In the genomic region with DNA sequence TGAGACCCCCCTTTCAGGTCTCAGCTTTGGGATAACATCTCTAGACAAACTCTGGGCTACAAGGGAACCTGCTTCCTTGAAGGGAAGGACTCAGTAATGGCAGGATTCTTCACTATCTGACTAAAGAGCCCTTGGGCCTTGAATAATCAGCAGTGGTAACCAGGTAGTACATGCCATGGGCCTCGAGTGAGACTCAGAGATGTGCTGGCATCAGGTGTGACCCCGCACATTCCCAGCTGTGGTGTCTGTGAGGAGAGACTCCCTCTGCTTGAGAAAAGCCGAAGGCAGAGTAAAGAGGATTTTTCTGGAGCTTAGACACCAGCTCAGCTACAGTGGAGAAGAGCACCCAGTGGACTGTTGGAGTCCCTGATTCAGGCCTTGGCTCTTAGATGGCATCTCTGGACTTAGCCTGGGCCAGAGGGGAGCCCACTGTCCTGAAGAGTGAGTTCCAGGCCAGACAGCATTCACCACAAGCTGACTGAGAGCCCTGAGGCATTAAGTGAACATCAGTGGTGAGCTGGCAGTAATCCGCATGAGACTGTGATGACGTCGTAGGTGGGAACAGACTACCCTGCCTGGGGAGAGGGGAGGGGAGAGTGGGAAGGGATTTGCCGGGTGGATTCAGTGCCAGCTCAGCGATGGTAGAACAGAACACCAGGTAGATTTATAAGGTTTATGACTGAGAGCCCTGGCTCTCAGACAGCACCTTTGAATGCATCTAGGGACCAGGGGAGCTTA, we compare ENCODE assay signal across 14 cellular contexts. TPM values are rescaled to one million over a fixed set of nuclear protein-coding genes. Genes with fewer than 3 reads are reported as not detected.
DNase-seq lines count a peak whose midpoint lies in the region; ATAC-seq, FAIRE-seq and TF ChIP-seq lines count a peak whose summit lies in the region.
"Had no signal": no experiment of that assay in that cellular context is flagged by ENCODE, and none has a peak within 500 bp of the region (broad histone marks: within the 10 kb centered on the region; RNA-seq: fewer than 3 reads in every experiment).

No MANE protein-coding gene starts in this region.

- WGBS in HepG2 (ENCODE audit: low lambda C conversion rate) = 73% methylated on average over 8 of the region's 8 CpGs
- 73% methylated on average over 4 of the region's 8 CpGs for WGBS in right lobe of liver (ENCODE audit: insufficient coverage, low coverage, low lambda C conversion rate, missing lambda C conversion rate)
- 31% methylated on average over 8 of the region's 8 CpGs for WGBS in smooth muscle cell (ENCODE audit: low lambda C conversion rate)

- CTCF ChIA-PET in HepG2 (lab: Yijun Ruan, JAX; ENCODE audit: low intra/inter-chr PET ratio, low total read pairs) = no interaction called here

- no peak for ATAC-seq in HepG2
- no peak for ATAC-seq in right lobe of liver
- ATAC-seq: Panc1, psoas muscle had no signal

- H3K79me2 ChIP-seq in HepG2 (ENCODE audit: insufficient read depth, low read length) (no peaks in the 10 kb centered on the region), smooth muscle cell (ENCODE audit: low read depth) (no peaks in the 10 kb centered on the region)

- H4K20me1 ChIP-seq in HepG2 (ENCODE audit: insufficient read depth, low read length) = no peaks in the 10 kb centered on the region
- no peaks in the 10 kb centered on the region for H4K20me1 ChIP-seq in smooth muscle cell (ENCODE audit: low read depth)

- peaks cover 54% of the 10 kb centered on the region for H3K4me1 ChIP-seq in HepG2 (ENCODE audit: insufficient read depth, low read length)
- peaks cover 0 to 20% (median 7%) of the 10 kb centered on the region in 4 donors for H3K4me1 ChIP-seq in right lobe of liver
- peaks cover 3% of the 10 kb centered on the region for H3K4me1 ChIP-seq in adipocyte (ENCODE audit: control insufficient read depth, insufficient read depth, low read length)
- H3K4me1 ChIP-seq in smooth muscle cell (ENCODE audit: low read depth) = peaks cover 7% of the 10 kb centered on the region
- H3K4me1 ChIP-seq: psoas muscle had no signal

- no peak overlapping the region for H2AFZ ChIP-seq in HepG2 (ENCODE audit: low read length)
- no peak overlapping the region for H2AFZ ChIP-seq in smooth muscle cell (ENCODE audit: low read depth)

- intact Hi-C loops in HepG2 (cut with micrococcal nuclease; ENCODE audit: unreplicated experiment) (loop anchor here (5.0 to 10.0 kb wide), 4 partner anchors 375 to 758 kb away; no protein-coding TSS in a partner anchor), right lobe of liver (cut with DNase I) (loop anchor here in 1 of 2 donors (10.0 kb wide), 1 partner anchor 535 kb away; no protein-coding TSS in a partner anchor)

- no peaks in the 10 kb centered on the region for H3F3A ChIP-seq in smooth muscle cell (ENCODE audit: low read depth)

- POLR2A ChIA-PET in HepG2 (lab: Yijun Ruan, JAX) = interaction anchor here (4.9 kb wide), 1 partner anchor 15 kb away, joined by 59 read pairs; no protein-coding TSS in a partner anchor

- H3K4me3 ChIP-seq in HepG2 (replicated peaks in 1 of 3; ENCODE audit: insufficient read depth in 1 of 3, low read depth in 2 of 3, low read length in 3 of 3) (no peak overlapping the region), right lobe of liver (no peak overlapping the region), adipocyte (ENCODE audit: low read length) (no peak overlapping the region), fibroblast of pulmonary artery (replicated peaks; ENCODE audit: low read depth, low read length) (no peak overlapping the region), smooth muscle cell (no peak overlapping the region)
- H3K4me3 ChIP-seq: psoas muscle had no signal

- no peaks in the 10 kb centered on the region for H3K27me3 ChIP-seq in HepG2 (ENCODE audit: control insufficient read depth in 1 of 2, insufficient read depth in 2 of 2, low read length in 2 of 2)
- H3K27me3 ChIP-seq in right lobe of liver = no peaks in the 10 kb centered on the region
- H3K27me3 ChIP-seq in adipocyte (replicated peaks; ENCODE audit: control insufficient read depth, insufficient read depth, low read length) = no peaks in the 10 kb centered on the region
- no peaks in the 10 kb centered on the region for H3K27me3 ChIP-seq in smooth muscle cell (ENCODE audit: low read depth)

- TF ChIP-seq CTCF in HepG2 (CRISPR knock-in tag; IDR thresholded peaks at IDR 0.05) (no peak), right lobe of liver (IDR thresholded peaks at IDR 0.05) (no peak), fibroblast of pulmonary artery (IDR thresholded peaks at IDR 0.05; ENCODE audit: low read length, missing control alignments) (no peak), smooth muscle cell (IDR thresholded peaks at IDR 0.05; ENCODE audit: borderline replicate concordance, insufficient read depth, poor library complexity, severe bottlenecking) (no peak)

- H3K36me3 ChIP-seq in HepG2 (replicated peaks in 1 of 2; ENCODE audit: control insufficient read depth in 1 of 2, insufficient read depth in 2 of 2, low read length in 2 of 2) (no peaks in the 10 kb centered on the region), right lobe of liver (no peaks in the 10 kb centered on the region), adipocyte (ENCODE audit: control insufficient read depth, insufficient read depth, low read length, severe bottlenecking) (no peaks in the 10 kb centered on the region), smooth muscle cell (ENCODE audit: low read depth) (no peaks in the 10 kb centered on the region)

- no peak overlapping the region for H3K9ac ChIP-seq in HepG2 (ENCODE audit: insufficient read depth, low read depth, low read length)
- H3K9ac ChIP-seq in adipocyte (ENCODE audit: low read length) = no peak overlapping the region
- peak overlapping the region; percentile 81 for H3K9ac ChIP-seq in smooth muscle cell (ENCODE audit: low read depth)

- TF ChIP-seq RAD21 in HepG2 (CRISPR knock-in tag; IDR thresholded peaks at IDR 0.05) = no peak

- in situ Hi-C loops in HepG2 (cut with HindIII; ENCODE audit: extremely low pct_ligation_motif_present, low pct_unique_long_range_greater_than_20kb) = loop anchor here (10.0 to 25.0 kb wide), 3 partner anchors 245 to 753 kb away; no protein-coding TSS in a partner anchor

- TF ChIP-seq POLR2A in HepG2 (IDR thresholded peaks at IDR 0.05; ENCODE audit: insufficient read depth in 1 of 2, low read depth in 2 of 2, low read length in 2 of 2) (no peak), right lobe of liver (IDR thresholded peaks at IDR 0.05) (no peak)

- no TSS peak for BruUV-seq in HepG2 (replicated peaks; lab: Mats Ljungman, UMichigan)

- no peak overlapping the region for H3K27ac ChIP-seq in HepG2 (ENCODE audit: extremely low read length, insufficient read depth, low read length)
- H3K27ac ChIP-seq in right lobe of liver = no peak overlapping the region
- H3K27ac ChIP-seq in smooth muscle cell (ENCODE audit: low read depth) = peak overlapping the region; percentile 90
- H3K27ac ChIP-seq: psoas muscle, VCaP had no signal

- no peak for TF ChIP-seq EP300 in HepG2 (IDR thresholded peaks at IDR 0.05; ENCODE audit: low read depth in 2 of 2, low read length in 2 of 2)
- TF ChIP-seq EP300 in HepG2 (CRISPR knock-in tag; IDR thresholded peaks at IDR 0.05; ENCODE audit: borderline replicate concordance) = no peak

- H3K9me3 ChIP-seq in HepG2 (ENCODE audit: low read length) = no peaks in the 10 kb centered on the region
- H3K9me3 ChIP-seq in right lobe of liver = no peaks in the 10 kb centered on the region
- no peaks in the 10 kb centered on the region for H3K9me3 ChIP-seq in adipocyte (ENCODE audit: control insufficient read depth, low read length)
- H3K9me3 ChIP-seq in smooth muscle cell (replicated peaks; ENCODE audit: low read depth) = no peaks in the 10 kb centered on the region
- H3K9me3 ChIP-seq: psoas muscle had no signal

- H3K4me2 ChIP-seq in HepG2 (ENCODE audit: low read depth, low read length) (no peak overlapping the region), smooth muscle cell (peak overlapping the region; percentile 34)

- no peak for FAIRE-seq in HepG2 (lab: Jason Lieb, UNC)
- FAIRE-seq: A204.1, colon had no signal

- DNase-seq in HepG2 (ENCODE audit: low spot score) (no peak), right lobe of liver (no peak), adipocyte (ENCODE audit: low read depth) (peak; percentile 74), fibroblast of pulmonary artery (ENCODE audit: low read depth) (peak; percentile 36), smooth muscle cell (lab: John Stamatoyannopoulos, UW; ENCODE audit: unreplicated experiment) (no peak), hypothalamus (lab: John Stamatoyannopoulos, UW) (no peak), hepatic stellate cell (ENCODE audit: low spot score) (no peak), mesenteric fat pad (ENCODE audit: low spot score) (no peak)
- DNase-seq: NCI-H2029 treated with DMSO at 0.1 percent for 48 hours, psoas muscle had no signal

TF ChIP-seq in HepG2, 621 proteins besides CTCF, POLR2A, EP300 and RAD21 (continues in another document):
- TF ChIP-seq BRD4 (CRISPR knock-in tag; IDR thresholded peaks at IDR 0.05) = no peak
- TF ChIP-seq RNF2 (conservative IDR thresholded peaks at IDR 0.05; ENCODE audit: low read depth) = no peak
- TF ChIP-seq CHD4 (IDR thresholded peaks at IDR 0.05; ENCODE audit: borderline replicate concordance, low read length) = no peak

RNA-seq across cellular contexts. Expression of a gene that starts 5.3 kb away (rescaled TPM):
- total RNA-seq in HepG2 (2016; rRNA removed; fragmentation: Illumina TruSeq; extraction: Trizol) = 4.7 and 4.9 TPM in 2 replicates
- total RNA-seq in HepG2 (2016; cell fraction: cytosol; rRNA removed; fragmentation: Illumina TruSeq; extraction: Trizol; ENCODE audit: low read depth) = 0.88 and 2.2 TPM in 2 replicates
- total RNA-seq in HepG2 (2016; cell fraction: insoluble cytoplasmic fraction; rRNA removed; fragmentation: Illumina TruSeq; extraction: Trizol) = 3.9 and 5.8 TPM in 2 replicates
- total RNA-seq in HepG2 (2016; cell fraction: membrane; rRNA removed; fragmentation: Illumina TruSeq; extraction: Trizol) = 3.4 TPM in 2 replicates
- total RNA-seq in HepG2 (2016; cell fraction: nucleus; rRNA removed; fragmentation: Illumina TruSeq; extraction: Trizol) = 10.7 and 14.7 TPM in 2 replicates
- 1.4 and 1.5 TPM in 2 replicates for polyA plus RNA-seq in HepG2 (2011; rRNA removed)
- polyA plus RNA-seq in HepG2 (2011; cell fraction: cytosol; rRNA removed) = 0.50 and 0.88 TPM in 2 replicates
- polyA plus RNA-seq in HepG2 (2011; cell fraction: nucleus; rRNA removed) = 2.1 TPM in 2 replicates
- 1.4 and 1.6 TPM in 2 replicates for polyA plus RNA-seq in HepG2 (2012)
- 1.5 and 1.7 TPM in 2 replicates for polyA plus RNA-seq in HepG2 (2016; cell fraction: cytosol; fragmentation: Illumina TruSeq; extraction: Trizol; ENCODE audit: low read depth)
- 2.1 and 2.3 TPM in 2 replicates for polyA plus RNA-seq in HepG2 (2016; cell fraction: insoluble cytoplasmic fraction; fragmentation: Illumina TruSeq; extraction: Trizol; ENCODE audit: low read depth)
- 2.1 and 2.4 TPM in 2 replicates for polyA plus RNA-seq in HepG2 (2016; cell fraction: membrane; fragmentation: Illumina TruSeq; extraction: Trizol; ENCODE audit: low read depth)
- 4.9 and 5.3 TPM in 2 replicates for polyA plus RNA-seq in HepG2 (2016; cell fraction: nucleus; fragmentation: Illumina TruSeq; extraction: Trizol; ENCODE audit: insufficient read depth, low read depth)
- 2.2 and 9.6 TPM in 2 replicates for polyA minus RNA-seq in HepG2 (2011; rRNA and poly(A)+ RNA removed; ENCODE audit: low replicate concordance)
- 1.5 and 2.2 TPM in 2 replicates for polyA minus RNA-seq in HepG2 (2011; cell fraction: cytosol; rRNA and poly(A)+ RNA removed)
- 18.7 and 20.3 TPM in 2 replicates for polyA minus RNA-seq in HepG2 (2011; cell fraction: nucleus; rRNA and poly(A)+ RNA removed)
- total RNA-seq in right lobe of liver = 1 to 10 TPM; 2.1 to 3.7 (median 3.0) TPM
- total RNA-seq in smooth muscle cell = 4.3 and 6.1 TPM in 2 replicates
- 0.53 and 0.98 TPM in 2 replicates for polyA plus RNA-seq in smooth muscle cell
- total RNA-seq in mesenteric fat pad = 4.0 TPM

Comparison
In these comparisons a context has a peak if more than half of its experiments do, and no peak if none do; other contexts are left out.
1. DNase-seq: peak in adipocyte (single experiment) and fibroblast of pulmonary artery (single experiment); none in HepG2 (single experiment), right lobe of liver (0 of 3), smooth muscle cell (single experiment), hypothalamus (0 of 51), hepatic stellate cell (single experiment) and mesenteric fat pad (single experiment).